Comparison of ENCODE assay signal across 8 cellular contexts in genomic region chr6:35484921-35485392, GRCh38. TPM values are rescaled to one million over a fixed set of nuclear protein-coding genes. Genes with fewer than 3 reads are reported as not detected.
A peak's percentile ranks its signal among the peaks of the same experiment; 100 is the strongest.
DNase-seq lines count a peak whose midpoint lies in the region; ATAC-seq, FAIRE-seq and TF ChIP-seq lines count a peak whose summit lies in the region.

No MANE protein-coding gene starts in this region.

- H3K4me1 ChIP-seq in K562 (replicated peaks in 1 of 2; ENCODE audit: control insufficient read depth in 2 of 2, insufficient read depth in 2 of 2, low read length in 2 of 2) (peaks cover 31 to 37% of the 10 kb centered on the region in 2 experiments), thymus (ENCODE audit: control insufficient read depth, insufficient read depth, low read length) (peaks cover 5% of the 10 kb centered on the region)

- intact Hi-C loops in K562 (cut with micrococcal nuclease) (no loop called here), CD14-positive monocyte (cut with micrococcal nuclease) (no loop called here)

- no peak for TF ChIP-seq RAD21 in K562 (CRISPR knock-in tag; conservative IDR thresholded peaks at IDR 0.05 in 1 of 2, IDR thresholded peaks at IDR 0.05 in 1 of 2)

- H3K27ac ChIP-seq in K562 (ENCODE audit: extremely low read depth, low read depth, low read length) (no peak overlapping the region; the same call in 2 of the 3 replicates), thymus (ENCODE audit: low read depth) (peak overlapping the region; percentile 37)

- BruUV-seq in K562 (replicated peaks; lab: Mats Ljungman, UMichigan), result no TSS peak

- H3K4me3 ChIP-seq in K562, result no peak overlapping the region
- no peak overlapping the region for H3K4me3 ChIP-seq in thymus (ENCODE audit: low read length)

- in situ Hi-C loops in K562 (cut with MboI), result no loop called here

- no peak overlapping the region for H2AFZ ChIP-seq in K562 (ENCODE audit: low read depth, low read length)

- WGBS in K562 (ENCODE audit: insufficient coverage, low coverage, missing lambda C conversion rate), result 71% methylated on average over 7 of the region's 7 CpGs
- WGBS in thymus, result 98% methylated on average over 7 of the region's 7 CpGs

- no peaks in the 10 kb centered on the region for H3K27me3 Mint-ChIP-seq in HFFc6 (ENCODE audit: insufficient read depth)
- H3K27me3 Mint-ChIP-seq in CD14-positive monocyte (ENCODE audit: low read depth in 3 of 3), result peaks cover 8 to 20% (median 10%) of the 10 kb centered on the region in 3 donors
- no peaks in the 10 kb centered on the region for H3K27me3 Mint-ChIP-seq in activated naive CD8-positive, alpha-beta T cell treated with anti-CD3 and anti-CD28 coated beads for 36 hours

- no peak for TF ChIP-seq CTCF in HFFc6 (IDR thresholded peaks at IDR 0.05)
- no peak for TF ChIP-seq CTCF in K562 (IDR thresholded peaks at IDR 0.05 in 2 of 3, conservative IDR thresholded peaks at IDR 0.05 in 1 of 3; ENCODE audit: insufficient read depth in 2 of 3, low read depth in 1 of 3, low read length in 3 of 3)
- no peak for TF ChIP-seq CTCF in CD14-positive monocyte (IDR thresholded peaks at IDR 0.05)

- POLR2A ChIA-PET in K562 (lab: Yijun Ruan, JAX), result interaction anchor here (0.8 to 9.5 kb wide), 2 partner anchors 10 to 14 kb away, joined by 3 to 167 read pairs; partner anchors contain the start of gene RPL10A

- TF ChIP-seq POLR2A in K562 (conservative IDR thresholded peaks at IDR 0.05), result no peak

- ATAC-seq in K562, result peak; percentile 50

- H3K4me3 Mint-ChIP-seq in HFFc6 (peak overlapping the region; percentile 54), CD14-positive monocyte (no peak overlapping the region)
- no peak overlapping the region for H3K4me3 Mint-ChIP-seq in activated naive CD8-positive, alpha-beta T cell treated with anti-CD3 and anti-CD28 coated beads for 36 hours

- no peaks in the 10 kb centered on the region; the same call in 2 of the 3 replicates for H3K36me3 ChIP-seq in K562 (ENCODE audit: control insufficient read depth, insufficient read depth, low read length)
- no peaks in the 10 kb centered on the region for H3K36me3 ChIP-seq in thymus (ENCODE audit: control insufficient read depth, insufficient read depth)

- H3K4me1 Mint-ChIP-seq in HFFc6 (ENCODE audit: low read depth), result peaks cover 41% of the 10 kb centered on the region
- H3K4me1 Mint-ChIP-seq in CD14-positive monocyte, result peaks cover 16% of the 10 kb centered on the region
- H3K4me1 Mint-ChIP-seq in activated naive CD8-positive, alpha-beta T cell treated with anti-CD3 and anti-CD28 coated beads for 36 hours, result peaks cover 4% of the 10 kb centered on the region

- H4K20me1 ChIP-seq in K562 (replicated peaks; ENCODE audit: control insufficient read depth, insufficient read depth, low read length), result peaks cover 11% of the 10 kb centered on the region; the same call in 1 of the 2 replicates

- H3K27me3 ChIP-seq in K562 (ENCODE audit: control insufficient read depth in 2 of 2, insufficient read depth in 2 of 2, low read length in 2 of 2) (no peaks in the 10 kb centered on the region), thymus (ENCODE audit: control insufficient read depth, insufficient read depth) (no peaks in the 10 kb centered on the region)

- peak overlapping the region in 1 of 2 experiments; percentile 72; a peak in 2 of 4 replicates for H3K9ac ChIP-seq in K562 (ENCODE audit: insufficient read depth in 1 of 2, low read depth in 2 of 2, low read length in 2 of 2)

- H3K9me1 ChIP-seq in K562 (ENCODE audit: control insufficient read depth, insufficient read depth, low read length), result no peaks in the 10 kb centered on the region

- no peaks in the 10 kb centered on the region for H3K9me3 Mint-ChIP-seq in HFFc6
- H3K9me3 Mint-ChIP-seq in CD14-positive monocyte, result no peaks in the 10 kb centered on the region
- no peaks in the 10 kb centered on the region for H3K9me3 Mint-ChIP-seq in activated naive CD8-positive, alpha-beta T cell treated with anti-CD3 and anti-CD28 coated beads for 36 hours

- H3K36me3 Mint-ChIP-seq in HFFc6 (ENCODE audit: low read depth), result peaks cover 6% of the 10 kb centered on the region; the same call in 1 of the 2 replicates
- H3K36me3 Mint-ChIP-seq in CD14-positive monocyte, result no peaks in the 10 kb centered on the region
- no peaks in the 10 kb centered on the region for H3K36me3 Mint-ChIP-seq in activated naive CD8-positive, alpha-beta T cell treated with anti-CD3 and anti-CD28 coated beads for 36 hours

- H3K27ac Mint-ChIP-seq in HFFc6, result peak overlapping the region; percentile 84
- H3K27ac Mint-ChIP-seq in CD14-positive monocyte, result no peak overlapping the region
- no peak overlapping the region for H3K27ac Mint-ChIP-seq in activated naive CD8-positive, alpha-beta T cell treated with anti-CD3 and anti-CD28 coated beads for 36 hours

- CTCF ChIA-PET in K562 (lab: Yijun Ruan, JAX; ENCODE audit: low intra/inter-chr PET ratio), result no interaction called here

- no peak overlapping the region for H3K4me2 ChIP-seq in K562 (ENCODE audit: insufficient read depth, low read length)

- DNase-seq in HFFc6 (peak; percentile 35), K562 (ENCODE audit: extremely low read depth in 1 of 4, low spot score in 3 of 4) (peak in 2 of 4 experiments; percentile 41 to 52), kidney tubule cell (ENCODE audit: low spot score) (peak; percentile 77), activated gamma-delta T cell treated with Interleukin-2 at 50 U/mL for 16 hours (no peak), CD14-positive monocyte (ENCODE audit: low spot score) (no peak), nucleus accumbens (lab: John Stamatoyannopoulos, UW) (no peak)
- no peak for DNase-seq in activated naive CD8-positive, alpha-beta T cell treated with anti-CD3 and anti-CD28 coated beads for 36 hours

- FAIRE-seq in K562 (lab: Jason Lieb, UNC), result no peak

- no peaks in the 10 kb centered on the region for H3K9me3 ChIP-seq in K562 (replicated peaks; ENCODE audit: control insufficient read depth, insufficient read depth, low read depth, low read length)
- H3K9me3 ChIP-seq in thymus (ENCODE audit: control insufficient read depth), result no peaks in the 10 kb centered on the region

- TF ChIP-seq EP300 in K562 (IDR thresholded peaks at IDR 0.05; ENCODE audit: low read length), result no peak

- peaks cover 5% of the 10 kb centered on the region; the same call in 1 of the 3 replicates for H3K79me2 ChIP-seq in K562 (ENCODE audit: control insufficient read depth, insufficient read depth, low read length)

RNA-seq across cellular contexts. Expression of gene TEAD3, which starts 11.9 kb away (rescaled TPM):
- 10 to 100 TPM; 34.2 to 39.5 (median 36.5) TPM for total RNA-seq in HFFc6 (2021; fragmentation: NEBNext Ultra II Directional; extraction: Animal tissue kit (Norgen Biotek cat#: 25700))
- 5.1 and 14.6 TPM in 2 replicates for total RNA-seq in K562 (2011; cell fraction: chromatin; rRNA removed; ENCODE audit: low replicate concordance)
- total RNA-seq in K562 (2011; cell fraction: nucleolus; rRNA removed), result 7.1 and 9.2 TPM in 2 replicates
- 7.1 and 8.4 TPM in 2 replicates for total RNA-seq in K562 (2011; cell fraction: nucleoplasm; rRNA removed)
- total RNA-seq in K562 (2014; rRNA removed), result 4.9 and 5.8 TPM in 2 replicates
- 2.4 and 3.1 TPM in 2 replicates for total RNA-seq in K562 (2014; rRNA removed; fragmentation: Illumina TruSeq; extraction: Trizol)
- total RNA-seq in K562 (2015; rRNA removed; fragmentation: Illumina TruSeq; extraction: Trizol), result 3.0 and 3.3 TPM in 2 replicates
- 12.6 and 13.2 TPM in 2 replicates for total RNA-seq in K562 (2021)
- 3.3 and 7.0 TPM in 2 replicates for polyA plus RNA-seq in K562 (2011; rRNA removed)
- 5.2 and 5.3 TPM in 2 replicates for polyA plus RNA-seq in K562 (2011; cell fraction: cytosol; rRNA removed)
- polyA plus RNA-seq in K562 (2011; cell fraction: nucleus; rRNA removed), result 13.9 and 18.4 TPM in 2 replicates
- polyA plus RNA-seq in K562 (2012), result 7.7 and 10.0 TPM in 2 replicates
- 11.1 and 13.6 TPM in 2 replicates for polyA plus RNA-seq in K562 (2014; fragmentation: Illumina TruSeq; extraction: Trizol)
- polyA plus RNA-seq in K562 (2014; fragmentation: Nextera tagmentation; extraction: Ambion mirVana), result under 1 TPM; 0.63 to 0.92 TPM
- polyA plus RNA-seq in K562 (2014; rRNA removed), result 6.7 and 8.2 TPM in 2 replicates
- polyA minus RNA-seq in K562 (2011; rRNA and poly(A)+ RNA removed), result 1.9 TPM in 2 replicates
- 1.7 and 4.2 TPM in 2 replicates for polyA minus RNA-seq in K562 (2011; cell fraction: cytosol; rRNA and poly(A)+ RNA removed)
- polyA minus RNA-seq in K562 (2011; cell fraction: nucleus; rRNA and poly(A)+ RNA removed), result 2.4 and 3.2 TPM in 2 replicates
- polyA plus RNA-seq in thymus, result 13.6 TPM
- not detected for polyA plus RNA-seq in CD14-positive monocyte
- total RNA-seq in activated naive CD8-positive, alpha-beta T cell treated with anti-CD3 and anti-CD28 coated beads for 36 hours, result under 1 TPM; 0.60 to 0.66 TPM

RNA-seq across cellular contexts. Expression of gene RPL10A, which starts 16.8 kb away (rescaled TPM):
- 1,000 to 10,000 TPM; 1,220 to 1,355 (median 1,285) TPM for total RNA-seq in HFFc6 (2021; fragmentation: NEBNext Ultra II Directional; extraction: Animal tissue kit (Norgen Biotek cat#: 25700))
- total RNA-seq in K562 (2011; cell fraction: chromatin; rRNA removed; ENCODE audit: low replicate concordance), result 362 and 601 TPM in 2 replicates
- 935 and 968 TPM in 2 replicates for total RNA-seq in K562 (2011; cell fraction: nucleolus; rRNA removed)
- 800 and 1,320 TPM in 2 replicates for total RNA-seq in K562 (2011; cell fraction: nucleoplasm; rRNA removed)
- 2,223 and 2,318 TPM in 2 replicates for total RNA-seq in K562 (2014; rRNA removed)
- 1,978 and 2,020 TPM in 2 replicates for total RNA-seq in K562 (2014; rRNA removed; fragmentation: Illumina TruSeq; extraction: Trizol)
- 1,939 and 1,940 TPM in 2 replicates for total RNA-seq in K562 (2015; rRNA removed; fragmentation: Illumina TruSeq; extraction: Trizol)
- 1,856 and 1,978 TPM in 2 replicates for total RNA-seq in K562 (2021)
- 3,124 and 3,130 TPM in 2 replicates for polyA plus RNA-seq in K562 (2011; rRNA removed)
- polyA plus RNA-seq in K562 (2011; cell fraction: cytosol; rRNA removed), result 2,866 and 3,308 TPM in 2 replicates
- 2,021 and 2,231 TPM in 2 replicates for polyA plus RNA-seq in K562 (2011; cell fraction: nucleus; rRNA removed)
- 2,102 and 3,298 TPM in 2 replicates for polyA plus RNA-seq in K562 (2012)
- polyA plus RNA-seq in K562 (2014; fragmentation: Illumina TruSeq; extraction: Trizol), result 2,585 and 3,193 TPM in 2 replicates
- 1,000 to 10,000 TPM; 1,589 to 2,116 TPM for polyA plus RNA-seq in K562 (2014; fragmentation: Nextera tagmentation; extraction: Ambion mirVana)
- polyA plus RNA-seq in K562 (2014; rRNA removed), result 2,844 and 3,237 TPM in 2 replicates
- 1,756 and 1,900 TPM in 2 replicates for polyA minus RNA-seq in K562 (2011; rRNA and poly(A)+ RNA removed)
- polyA minus RNA-seq in K562 (2011; cell fraction: cytosol; rRNA and poly(A)+ RNA removed), result 874 and 913 TPM in 2 replicates
- 342 and 506 TPM in 2 replicates for polyA minus RNA-seq in K562 (2011; cell fraction: nucleus; rRNA and poly(A)+ RNA removed)
- 1,878 TPM for polyA plus RNA-seq in thymus
- polyA plus RNA-seq in CD14-positive monocyte, result 100 to 1,000 TPM; 345 to 421 TPM
- total RNA-seq in activated naive CD8-positive, alpha-beta T cell treated with anti-CD3 and anti-CD28 coated beads for 36 hours, result 1,000 to 10,000 TPM; 2,227 to 2,291 TPM

RNA-seq across cellular contexts. Expression of gene TULP1, which starts 27.7 kb away (rescaled TPM):
- total RNA-seq in HFFc6 (2021; fragmentation: NEBNext Ultra II Directional; extraction: Animal tissue kit (Norgen Biotek cat#: 25700)), result not detected
- not detected in 2 replicates for total RNA-seq in K562 (2011; cell fraction: chromatin; rRNA removed; ENCODE audit: low replicate concordance)
- total RNA-seq in K562 (2011; cell fraction: nucleolus; rRNA removed), result not detected in 2 replicates
- total RNA-seq in K562 (2011; cell fraction: nucleoplasm; rRNA removed), result not detected in 2 replicates
- total RNA-seq in K562 (2014; rRNA removed) (0.16 TPM in 1 of 2 replicates, not detected in the other), K562 (2014; rRNA removed; fragmentation: Illumina TruSeq; extraction: Trizol) (not detected in 2 replicates), K562 (2015; rRNA removed; fragmentation: Illumina TruSeq; extraction: Trizol) (not detected in 2 replicates), K562 (2021) (0.09 TPM in 2 replicates)
- polyA plus RNA-seq in K562 (2011; rRNA removed) (0.05 TPM in 1 of 2 replicates, not detected in the other), K562 (2014; fragmentation: Illumina TruSeq; extraction: Trizol) (0.10 TPM in 1 of 2 replicates, not detected in the other), K562 (2014; fragmentation: Nextera tagmentation; extraction: Ambion mirVana) (under 1 TPM in 1 of 2 experiments, not detected in 1; 0.06 TPM), K562 (2014; rRNA removed) (0.17 TPM in 1 of 2 replicates, not detected in the other), thymus (0.52 TPM), CD14-positive monocyte (not detected)
- 0.07 TPM in 1 of 2 replicates, not detected in the other for polyA plus RNA-seq in K562 (2011; cell fraction: cytosol; rRNA removed)
- polyA plus RNA-seq in K562 (2011; cell fraction: nucleus; rRNA removed), result 0.06 and 0.09 TPM in 2 replicates
- 0.06 and 0.17 TPM in 2 replicates for polyA plus RNA-seq in K562 (2012)
- polyA minus RNA-seq in K562 (2011; rRNA and poly(A)+ RNA removed), result not detected in 2 replicates
- polyA minus RNA-seq in K562 (2011; cell fraction: cytosol; rRNA and poly(A)+ RNA removed), result not detected in 2 replicates
- polyA minus RNA-seq in K562 (2011; cell fraction: nucleus; rRNA and poly(A)+ RNA removed), result 0.11 TPM in 1 of 2 replicates, not detected in the other
- total RNA-seq in activated naive CD8-positive, alpha-beta T cell treated with anti-CD3 and anti-CD28 coated beads for 36 hours, result not detected

RNA-seq across cellular contexts. Expression of gene FANCE, which starts 32.8 kb away (rescaled TPM):
- 10 to 100 TPM in 1 of 6 experiments, 1 to 10 TPM in 5; 7.2 to 10.7 (median 9.2) TPM for total RNA-seq in HFFc6 (2021; fragmentation: NEBNext Ultra II Directional; extraction: Animal tissue kit (Norgen Biotek cat#: 25700))
- total RNA-seq in K562 (2011; cell fraction: chromatin; rRNA removed; ENCODE audit: low replicate concordance), result 16.1 and 26.5 TPM in 2 replicates
- 19.5 and 21.1 TPM in 2 replicates for total RNA-seq in K562 (2011; cell fraction: nucleolus; rRNA removed)
- 16.1 and 16.4 TPM in 2 replicates for total RNA-seq in K562 (2011; cell fraction: nucleoplasm; rRNA removed)
- total RNA-seq in K562 (2014; rRNA removed) (26.7 and 30.2 TPM in 2 replicates), K562 (2014; rRNA removed; fragmentation: Illumina TruSeq; extraction: Trizol) (16.1 and 16.8 TPM in 2 replicates), K562 (2015; rRNA removed; fragmentation: Illumina TruSeq; extraction: Trizol) (14.5 and 14.8 TPM in 2 replicates), K562 (2021) (23.7 and 26.1 TPM in 2 replicates)
- polyA plus RNA-seq in K562 (2011; rRNA removed) (17.0 and 20.4 TPM in 2 replicates), K562 (2014; fragmentation: Illumina TruSeq; extraction: Trizol) (17.3 and 18.3 TPM in 2 replicates), K562 (2014; fragmentation: Nextera tagmentation; extraction: Ambion mirVana) (1 to 10 TPM; 5.7 to 5.9 TPM), K562 (2014; rRNA removed) (17.2 and 20.4 TPM in 2 replicates), thymus (8.4 TPM), CD14-positive monocyte (1 to 10 TPM; 1.8 to 3.0 TPM)
- polyA plus RNA-seq in K562 (2011; cell fraction: cytosol; rRNA removed), result 19.3 and 22.3 TPM in 2 replicates
- 18.2 and 22.0 TPM in 2 replicates for polyA plus RNA-seq in K562 (2011; cell fraction: nucleus; rRNA removed)
- polyA plus RNA-seq in K562 (2012), result 13.1 and 18.0 TPM in 2 replicates
- 14.5 and 16.4 TPM in 2 replicates for polyA minus RNA-seq in K562 (2011; rRNA and poly(A)+ RNA removed)
- polyA minus RNA-seq in K562 (2011; cell fraction: cytosol; rRNA and poly(A)+ RNA removed), result 12.4 and 15.0 TPM in 2 replicates
- polyA minus RNA-seq in K562 (2011; cell fraction: nucleus; rRNA and poly(A)+ RNA removed), result 4.8 and 6.6 TPM in 2 replicates
- 10 to 100 TPM; 18.6 to 19.1 TPM for total RNA-seq in activated naive CD8-positive, alpha-beta T cell treated with anti-CD3 and anti-CD28 coated beads for 36 hours

Comparison
In these comparisons a context has a peak if more than half of its experiments do, and no peak if none do; other contexts are left out.
1. DNase-seq: peak in HFFc6 (single experiment) and kidney tubule cell (single experiment); none in activated gamma-delta T cell treated with Interleukin-2 at 50 U/mL for 16 hours (single experiment), CD14-positive monocyte (single experiment), nucleus accumbens (0 of 56) and activated naive CD8-positive, alpha-beta T cell treated with anti-CD3 and anti-CD28 coated beads for 36 hours (single experiment).